16 cellular contexts compared by ENCODE assay signal in genomic region chr2:229027353-229028115, GRCh38.
DNase-seq lines count a peak whose midpoint lies in the region; ATAC-seq and TF ChIP-seq lines count a peak whose summit lies in the region.
"Had no signal": no experiment of that assay in that cellular context is flagged by ENCODE, and none has a peak within 500 bp of the region (broad histone marks: within the 10 kb centered on the region; RNA-seq: fewer than 3 reads in every experiment).

No MANE protein-coding gene starts in this region.

- H3K36me3 Mint-ChIP-seq in CD4-positive, alpha-beta T cell (ENCODE audit: low read depth) = no peaks in the 10 kb centered on the region
- H3K36me3 Mint-ChIP-seq: CD4-positive, CD25-positive, alpha-beta regulatory T cell had no signal

- WGBS in adrenal gland, 4 donors = 53 to 69% (median 61%) methylated on average over 12 of the region's 12 CpGs

- H3K4me1 Mint-ChIP-seq in CD4-positive, alpha-beta T cell (ENCODE audit: low read depth) = no peaks in the 10 kb centered on the region
- H3K4me1 Mint-ChIP-seq: CD4-positive, CD25-positive, alpha-beta regulatory T cell; GM23338 had no signal

- no peaks in the 10 kb centered on the region for H3K36me3 ChIP-seq in adrenal gland (replicated peaks in 1 of 2)
- H3K36me3 ChIP-seq in osteoblast (ENCODE audit: insufficient read depth, low read length) = no peaks in the 10 kb centered on the region
- H3K36me3 ChIP-seq: BLaER1 treated with 17β-estradiol and CSF1 and Interleukin-3, amounts not matched to agents 10 nM and 100 nM; HAP-1 had no signal

- H3K27me3 ChIP-seq in adrenal gland = no peaks in the 10 kb centered on the region
- H3K27me3 ChIP-seq in osteoblast (ENCODE audit: insufficient read depth, low read length) = no peaks in the 10 kb centered on the region
- no peaks in the 10 kb centered on the region for H3K27me3 ChIP-seq in CD4-positive, alpha-beta T cell (ENCODE audit: control insufficient read depth, insufficient read depth, low read length)
- H3K27me3 ChIP-seq: BLaER1 treated with 17β-estradiol and CSF1 and Interleukin-3, amounts not matched to agents 10 nM and 100 nM had no signal

- H4K20me1 ChIP-seq in osteoblast (ENCODE audit: insufficient read depth, low read length) = no peaks in the 10 kb centered on the region
- H4K20me1 ChIP-seq: BLaER1 treated with 17β-estradiol and CSF1 and Interleukin-3, amounts not matched to agents 10 nM and 100 nM had no signal

- no peak overlapping the region for H3K4me3 Mint-ChIP-seq in CD4-positive, alpha-beta T cell
- H3K4me3 Mint-ChIP-seq: CD4-positive, CD25-positive, alpha-beta regulatory T cell; GM23338 had no signal

- no peak overlapping the region for H3K4me3 ChIP-seq in adrenal gland
- H3K4me3 ChIP-seq in osteoblast (ENCODE audit: insufficient read depth, low read length) = no peak overlapping the region
- H3K4me3 ChIP-seq: BLaER1 treated with 17β-estradiol and CSF1 and Interleukin-3, amounts not matched to agents 10 nM and 100 nM; GM23338; HAP-1 had no signal

- CTCF ChIA-PET in CD4-positive, alpha-beta T cell (lab: Charles Lee) = no interaction called here

- peaks cover 8% of the 10 kb centered on the region for H3K9me3 Mint-ChIP-seq in CD4-positive, alpha-beta T cell
- H3K9me3 Mint-ChIP-seq: GM23338 had no signal

- H3K27ac Mint-ChIP-seq in CD4-positive, alpha-beta T cell = no peak overlapping the region
- H3K27ac Mint-ChIP-seq: CD4-positive, CD25-positive, alpha-beta regulatory T cell; GM23338 had no signal

- H3K27ac ChIP-seq in adrenal gland (peak overlapping the region in 3 of 5 donors; percentile 38 to 59 (median 52)), osteoblast (ENCODE audit: low read depth, low read length) (no peak overlapping the region)
- H3K27ac ChIP-seq in CD4-positive, alpha-beta T cell (ENCODE audit: low read depth, low read length) = no peak overlapping the region
- H3K27ac ChIP-seq: BLaER1 treated with 17β-estradiol and CSF1 and Interleukin-3, amounts not matched to agents 10 nM and 100 nM had no signal

- H3K27me3 Mint-ChIP-seq in CD4-positive, alpha-beta T cell = no peaks in the 10 kb centered on the region
- H3K27me3 Mint-ChIP-seq: CD4-positive, CD25-positive, alpha-beta regulatory T cell had no signal

- ATAC-seq in Right ventricle myocardium superior (ENCODE audit: poor library complexity) (peak; percentile 38), left colon (peak; percentile 42)
- ATAC-seq in CD4-positive, alpha-beta T cell (ENCODE audit: poor library complexity) = no peak
- ATAC-seq: GM23338 had no signal

- DNase-seq in Right ventricle myocardium superior (no peak), cardiac septum (ENCODE audit: low spot score) (no peak), adrenal gland (no peak), left colon (no peak), osteoblast (ENCODE audit: insufficient read length, low spot score, missing footprints) (peak; percentile 39), ecto neural progenitor cell (ENCODE audit: low spot score) (no peak), NCI-H2171 treated with DMSO at 0.1 percent for 48 hours (lab: John Stamatoyannopoulos, UW) (no peak)
- no peak for DNase-seq in CD4-positive, alpha-beta T cell
- DNase-seq: ACHN; CD4-positive, CD25-positive, alpha-beta regulatory T cell; DMS153; DMS79 treated with DMSO at 0.1 percent for 48 hours; EL had no signal

- peaks cover 19 to 35% of the 10 kb centered on the region in 2 donors for H3K4me1 ChIP-seq in adrenal gland (replicated peaks in 1 of 2)
- H3K4me1 ChIP-seq in osteoblast (ENCODE audit: insufficient read depth, low read length) = no peaks in the 10 kb centered on the region
- H3K4me1 ChIP-seq: BLaER1 treated with 17β-estradiol and CSF1 and Interleukin-3, amounts not matched to agents 10 nM and 100 nM; HAP-1 had no signal

- TF ChIP-seq CTCF in adrenal gland (IDR thresholded peaks at IDR 0.05) = no peak
- no peak for TF ChIP-seq CTCF in osteoblast (IDR thresholded peaks at IDR 0.05; ENCODE audit: extremely low read depth, low read depth, low read length)
- TF ChIP-seq CTCF in CD4-positive, alpha-beta T cell (IDR thresholded peaks at IDR 0.05) = no peak

- intact Hi-C loops in Right ventricle myocardium superior (cut with DNase I) (no loop called here), cardiac septum (cut with DNase I) (no loop called here), adrenal gland (cut with DNase I) (no loop called here), left colon (cut with DNase I, micrococcal nuclease) (no loop called here)
- intact Hi-C loops in CD4-positive, alpha-beta T cell (cut with DNase I, micrococcal nuclease) = no loop called here

- no peaks in the 10 kb centered on the region for H3K79me2 ChIP-seq in osteoblast (ENCODE audit: insufficient read depth, low read length)

- POLR2A ChIA-PET in CD4-positive, alpha-beta T cell (lab: Charles Lee) = no interaction called here

- no peak overlapping the region for H2AFZ ChIP-seq in osteoblast (ENCODE audit: low read length)
- H2AFZ ChIP-seq: GM23338 had no signal

- TF ChIP-seq POLR2A in adrenal gland (IDR thresholded peaks at IDR 0.05) = no peak

- no peaks in the 10 kb centered on the region for H3K9me3 ChIP-seq in adrenal gland (replicated peaks in 1 of 3)
- no peaks in the 10 kb centered on the region for H3K9me3 ChIP-seq in osteoblast (ENCODE audit: low read depth, low read length)
- H3K9me3 ChIP-seq in CD4-positive, alpha-beta T cell (ENCODE audit: control insufficient read depth, low read length) = no peaks in the 10 kb centered on the region
- H3K9me3 ChIP-seq: BLaER1 treated with 17β-estradiol and CSF1 and Interleukin-3, amounts not matched to agents 10 nM and 100 nM; HAP-1 had no signal

- no peak overlapping the region for H3K4me2 ChIP-seq in osteoblast (ENCODE audit: insufficient read depth, low read length)
- H3K4me2 ChIP-seq: BLaER1 treated with 17β-estradiol and CSF1 and Interleukin-3, amounts not matched to agents 10 nM and 100 nM; GM23338 had no signal

Comparison
In these comparisons a context has a peak if more than half of its experiments do, and no peak if none do; other contexts are left out.
1. H3K27ac ChIP-seq: peak in adrenal gland (3 of 5); none in osteoblast (single experiment) and CD4-positive, alpha-beta T cell (single experiment).